ENCODE assay signal across 12 cellular contexts in genomic region chr6:4577406-4577805, GRCh38.
DNase-seq lines count a peak whose midpoint lies in the region; FAIRE-seq and TF ChIP-seq lines count a peak whose summit lies in the region.
"Had no signal": no experiment of that assay in that cellular context is flagged by ENCODE, and none has a peak within 500 bp of the region (broad histone marks: within the 10 kb centered on the region; RNA-seq: fewer than 3 reads in every experiment).

No MANE protein-coding gene starts in this region.

- peak overlapping the region; percentile 40 for H2AFZ ChIP-seq in neural progenitor cell (replicated peaks)

- H3K9ac ChIP-seq in neural progenitor cell = no peak overlapping the region

- H3K4me3 Mint-ChIP-seq in neural progenitor cell = no peak overlapping the region
- H3K4me3 Mint-ChIP-seq: CD4-positive, CD25-positive, alpha-beta regulatory T cell; naive B cell had no signal

- POLR2A ChIA-PET in AG04449 (lab: Yijun Ruan, JAX) = no interaction called here

- H3K27ac ChIP-seq in neural progenitor cell = no peak overlapping the region

- peaks cover 9% of the 10 kb centered on the region for H3K4me1 ChIP-seq in neural progenitor cell

- no peaks in the 10 kb centered on the region for H3F3A ChIP-seq in neural progenitor cell (ENCODE audit: low read depth)

- H3K79me2 ChIP-seq in neural progenitor cell (ENCODE audit: low read depth) = no peaks in the 10 kb centered on the region

- FAIRE-seq in H54 (lab: Jason Lieb, UNC) = no peak
- FAIRE-seq: TTC549 had no signal

- H3K27me3 ChIP-seq in neural progenitor cell = no peaks in the 10 kb centered on the region

- no peak for TF ChIP-seq POLR2A in H54 (IDR thresholded peaks at IDR 0.05; ENCODE audit: low read depth, low read length)

- no peak overlapping the region for H3K27ac Mint-ChIP-seq in neural progenitor cell
- H3K27ac Mint-ChIP-seq: CD4-positive, CD25-positive, alpha-beta regulatory T cell; naive B cell had no signal

- no peak for TF ChIP-seq CTCF in AG04449 (IDR thresholded peaks at IDR 0.05; ENCODE audit: insufficient read depth, low read length, missing control alignments)
- no peak for TF ChIP-seq CTCF in epithelial cell of proximal tubule (conservative IDR thresholded peaks at IDR 0.05; ENCODE audit: low read depth, low read length)
- no peak for TF ChIP-seq CTCF in neural progenitor cell (IDR thresholded peaks at IDR 0.05)

- no peaks in the 10 kb centered on the region for H3K9me3 ChIP-seq in neural progenitor cell (ENCODE audit: low read depth)

- H3K9me3 Mint-ChIP-seq in neural progenitor cell = peaks cover 4% of the 10 kb centered on the region

- CTCF ChIA-PET in AG04449 (lab: Yijun Ruan, JAX) = no interaction called here

- H3K36me3 Mint-ChIP-seq in neural progenitor cell = no peaks in the 10 kb centered on the region
- H3K36me3 Mint-ChIP-seq: CD4-positive, CD25-positive, alpha-beta regulatory T cell had no signal

- H3K36me3 ChIP-seq in neural progenitor cell = no peaks in the 10 kb centered on the region

- no peak overlapping the region for H3K4me2 ChIP-seq in neural progenitor cell

- peaks cover 3% of the 10 kb centered on the region for H3K4me1 Mint-ChIP-seq in neural progenitor cell
- H3K4me1 Mint-ChIP-seq: naive B cell had no signal

- H4K20me1 ChIP-seq in neural progenitor cell (ENCODE audit: low read depth) = no peaks in the 10 kb centered on the region

- peaks cover 2% of the 10 kb centered on the region for H3K27me3 Mint-ChIP-seq in neural progenitor cell (ENCODE audit: insufficient read depth, low read depth)

- H3K4me3 ChIP-seq in AG04449 (ENCODE audit: low read depth, low read length) (no peak overlapping the region), epithelial cell of proximal tubule (ENCODE audit: low read depth, low read length) (no peak overlapping the region), neural progenitor cell (no peak overlapping the region)

- DNase-seq in AG04449 (ENCODE audit: low read depth, low spot score) (peak; percentile 95), NCI-H226 (peak; percentile 86), epithelial cell of proximal tubule (ENCODE audit: low read depth) (peak; percentile 26), neural progenitor cell (ENCODE audit: low spot score) (no peak), retina (no peak), SHP77 treated with DMSO at 0.1 percent for 48 hours (lab: John Stamatoyannopoulos, UW) (no peak), H54 (ENCODE audit: insufficient read length, low spot score) (no peak)
- DNase-seq in activated naive CD4-positive, alpha-beta T cell treated with anti-CD3 and anti-CD28 coated beads, Interleukin-2, amount 50 U/mL, for 16 hours = no peak
- DNase-seq: activated CD8-positive, alpha-beta memory T cell treated with anti-CD3 and anti-CD28 coated beads, Interleukin-2, amount 50 U/mL, for 4 hours; CD4-positive, CD25-positive, alpha-beta regulatory T cell; naive B cell had no signal

Comparison
In these comparisons a context has a peak if more than half of its experiments do, and no peak if none do; other contexts are left out.
1. DNase-seq: peak in AG04449 (single experiment), NCI-H226 (single experiment) and epithelial cell of proximal tubule (single experiment); none in neural progenitor cell (single experiment), retina (single experiment), SHP77 treated with DMSO at 0.1 percent for 48 hours (single experiment), activated naive CD4-positive, alpha-beta T cell treated with anti-CD3 and anti-CD28 coated beads, Interleukin-2, amount 50 U/mL, for 16 hours (single experiment) and H54 (single experiment).